9 cellular contexts compared by ENCODE assay signal in genomic region chr16:50591800-50592771, GRCh38. TPM values are rescaled to one million over a fixed set of nuclear protein-coding genes. Genes with fewer than 3 reads are reported as not detected.
DNase-seq lines count a peak whose midpoint lies in the region; ATAC-seq and TF ChIP-seq lines count a peak whose summit lies in the region.
"Had no signal": no experiment of that assay in that cellular context is flagged by ENCODE, and none has a peak within 500 bp of the region (broad histone marks: within the 10 kb centered on the region; RNA-seq: fewer than 3 reads in every experiment).

No MANE protein-coding gene starts in this region.

- no peak for TF ChIP-seq POLR2A in transverse colon (IDR thresholded peaks at IDR 0.05)

- intact Hi-C loops in transverse colon (cut with DNase I; ENCODE audit: low total_unique reads) = no loop called here

- H3K4me1 ChIP-seq in transverse colon = peaks cover 0 to 16% (median 9%) of the 10 kb centered on the region in 4 donors

- 58 to 73% methylated on average over 10 to 24 of the region's 24 CpGs for WGBS in transverse colon (ENCODE audit: low coverage in 1 of 2), 2 donors

- H3K4me3 ChIP-seq in coronary artery (peak overlapping the region; percentile 45), transverse colon (no peak overlapping the region)

- no peaks in the 10 kb centered on the region for H3K27me3 ChIP-seq in transverse colon

- no peaks in the 10 kb centered on the region for H3K9me3 ChIP-seq in transverse colon

- TF ChIP-seq CTCF in coronary artery (IDR thresholded peaks at IDR 0.05) (no peak), transverse colon (IDR thresholded peaks at IDR 0.05) (no peak)

- DNase-seq in NCI-H345 treated with DMSO at 0.1 percent for 48 hours (lab: John Stamatoyannopoulos, UW; ENCODE audit: unreplicated experiment) (peak; percentile 24), coronary artery (ENCODE audit: low spot score) (peak; percentile 93), medulla oblongata (ENCODE audit: extremely low spot score) (peak; percentile 91), transverse colon (peak; percentile 30), NCI-H1694 (lab: John Stamatoyannopoulos, UW) (no peak), HuH-7.5 (ENCODE audit: low spot score) (no peak)
- DNase-seq: activated naive CD8-positive, alpha-beta T cell treated with anti-CD3 and anti-CD28 coated beads for 36 hours; T-helper 2 cell had no signal

- TF ChIP-seq EP300 in transverse colon (IDR thresholded peaks at IDR 0.05; ENCODE audit: low read depth) = no peak

- peak overlapping the region; percentile 27 to 66 for H3K27ac ChIP-seq in coronary artery
- H3K27ac ChIP-seq in transverse colon = peak overlapping the region; percentile 30 to 73 (median 63)

- ATAC-seq in HG02759 (IDR thresholded peaks at IDR 0.05; ENCODE audit: unreplicated experiment) = no peak

- H3K36me3 ChIP-seq in transverse colon = no peaks in the 10 kb centered on the region

- in situ Hi-C loops in transverse colon (cut with MboI; ENCODE audit: low pct_ligation_motif_present in 1 of 4, low pct_unique_long_range_greater_than_20kb in 1 of 4, low sequenced_read_pairs in 3 of 4) = no loop called here

RNA-seq across cellular contexts. Expression of gene NKD1, which starts 43.9 kb away (rescaled TPM):
- 10 to 100 TPM in 1 of 4 donors, 1 to 10 TPM in 3; 1.7 to 98.1 (median 2.5) TPM for total RNA-seq in transverse colon

Comparison
In these comparisons a context has a peak if more than half of its experiments do, and no peak if none do; other contexts are left out.
1. DNase-seq: peak in NCI-H345 treated with DMSO at 0.1 percent for 48 hours (single experiment), coronary artery (single experiment), medulla oblongata (single experiment) and transverse colon (single experiment); none in NCI-H1694 (single experiment) and HuH-7.5 (single experiment).